26 cellular contexts compared by ENCODE assay signal in the genomic region with DNA sequence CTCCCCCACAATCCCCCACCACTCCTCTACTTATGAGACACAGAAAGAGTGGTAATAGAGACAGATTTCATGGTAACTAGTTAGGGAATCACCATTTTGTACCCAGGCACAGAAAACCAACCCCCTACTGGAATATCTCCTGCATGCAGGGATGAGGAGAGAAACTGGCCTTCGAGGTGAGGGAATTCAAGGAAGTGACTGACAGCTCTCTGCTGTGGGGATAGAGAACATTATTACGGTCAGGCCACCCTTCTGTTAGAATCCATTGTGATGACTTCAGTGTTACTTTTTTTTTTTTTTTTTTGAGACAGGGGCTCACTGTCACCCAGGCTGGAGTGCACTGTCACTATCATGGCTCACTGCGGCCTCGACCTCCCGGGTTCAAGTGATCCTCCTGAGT. TPM values are rescaled to one million over a fixed set of nuclear protein-coding genes. Genes with fewer than 3 reads are reported as not detected.
"Had no signal": no experiment of that assay in that cellular context is flagged by ENCODE, and none has a peak within 500 bp of the region (broad histone marks: within the 10 kb centered on the region; RNA-seq: fewer than 3 reads in every experiment).

No MANE protein-coding gene starts in this region.

- H3K36me3 Mint-ChIP-seq: activated CD8-positive, alpha-beta memory T cell treated with anti-CD3 and anti-CD28 coated beads, Interleukin-2, amount 10 ng/mL, durations not matched to agents 7 days and 5 days; activated naive CD4-positive, alpha-beta T cell treated with anti-CD3 and anti-CD28 coated beads, Interleukin-2, amount 50 U/mL, for 72 hours; naive B cell had no signal

- DNase-seq: activated CD4-positive, alpha-beta T cell treated with anti-CD3 and anti-CD28 coated beads, Interleukin-2, amount 10 ng/mL, durations not matched to agents 7 days and 5 days; activated CD8-positive, alpha-beta memory T cell treated with anti-CD3 and anti-CD28 coated beads, Interleukin-2, amount 10 ng/mL, durations not matched to agents 7 days and 5 days; activated CD8-positive, alpha-beta T cell treated with anti-CD3 and anti-CD28 coated beads for 36 hours; activated gamma-delta T cell treated with Interleukin-2 at 50 U/mL for 16 hours; aorta; heart left ventricle; islet precursor cell; left colon; mesendoderm; mucosa of descending colon; naive B cell; retina; stimulated activated CD4-positive, alpha-beta T cell treated with anti-CD3 and anti-CD28 coated beads, Interleukin-2, amount 100 ng/mL, for 48 hours; stimulated activated CD8-positive, alpha-beta memory T cell treated with anti-CD3 and anti-CD28 coated beads, Interleukin-4, amount 100 ng/mL, for 48 hours; stimulated activated naive CD4-positive, alpha-beta T cell treated with Interleukin-2 at 50 U/mL for 16 hours; T-helper 2 cell; thyroid gland had no signal

- H3K36me3 ChIP-seq: breast epithelium, heart left ventricle, thyroid gland had no signal

- ATAC-seq: activated CD4-positive, CD25-positive, alpha-beta regulatory T cell treated with anti-CD3 and anti-CD28 coated beads, Interleukin-2, amount 50 U/mL, for 24 hours; activated CD8-positive, alpha-beta memory T cell treated with anti-CD3 and anti-CD28 coated beads, Interleukin-2, amount 10 ng/mL, durations not matched to agents 7 days and 5 days; activated CD8-positive, alpha-beta T cell treated with anti-CD3 and anti-CD28 coated beads for 36 hours; activated naive CD4-positive, alpha-beta T cell treated with anti-CD3 and anti-CD28 coated beads, Interleukin-2, amount 50 U/mL, for 72 hours; heart left ventricle; left colon; mucosa of descending colon had no signal

- H3K9me3 ChIP-seq: breast epithelium, heart left ventricle, mucosa of descending colon, thyroid gland had no signal

- H3K27me3 Mint-ChIP-seq: activated CD4-positive, alpha-beta T cell treated with anti-CD3 and anti-CD28 coated beads, Interleukin-2, amount 10 ng/mL, durations not matched to agents 7 days and 5 days; activated CD8-positive, alpha-beta T cell treated with anti-CD3 and anti-CD28 coated beads for 36 hours; central memory CD8-positive, alpha-beta T cell had no signal

- H3K27me3 ChIP-seq: breast epithelium, heart left ventricle, thyroid gland had no signal

- H3K27ac ChIP-seq: breast epithelium, heart left ventricle, thyroid gland, VCaP had no signal

- H3K4me3 Mint-ChIP-seq: activated CD4-positive, alpha-beta T cell treated with anti-CD3 and anti-CD28 coated beads, Interleukin-2, amount 10 ng/mL, durations not matched to agents 7 days and 5 days; activated CD8-positive, alpha-beta memory T cell treated with anti-CD3 and anti-CD28 coated beads, Interleukin-2, amount 10 ng/mL, durations not matched to agents 7 days and 5 days; activated CD8-positive, alpha-beta T cell treated with anti-CD3 and anti-CD28 coated beads for 36 hours; activated T-helper 1 cell treated with anti-CD3 and anti-CD28 coated beads, Interleukin-12 subunit alpha, Interleukin-12 subunit beta, Interleukin-2, Interleukin-4 antibody, amounts not matched to agents 30 ng/mL and 10 ng/mL and 1 ng/mL, durations not matched to agents 14 hours and 24 hours and 36 hours; central memory CD8-positive, alpha-beta T cell; naive B cell; neural crest cell had no signal

- H3K27ac Mint-ChIP-seq: activated CD4-positive, alpha-beta T cell treated with anti-CD3 and anti-CD28 coated beads, Interleukin-2, amount 10 ng/mL, durations not matched to agents 7 days and 5 days; activated CD8-positive, alpha-beta memory T cell treated with anti-CD3 and anti-CD28 coated beads, Interleukin-2, amount 10 ng/mL, durations not matched to agents 7 days and 5 days; activated CD8-positive, alpha-beta T cell treated with anti-CD3 and anti-CD28 coated beads for 36 hours; activated naive CD4-positive, alpha-beta T cell treated with anti-CD3 and anti-CD28 coated beads, Interleukin-2, amount 50 U/mL, for 72 hours; activated T-helper 1 cell treated with anti-CD3 and anti-CD28 coated beads, Interleukin-12 subunit alpha, Interleukin-12 subunit beta, Interleukin-2, Interleukin-4 antibody, amounts not matched to agents 30 ng/mL and 10 ng/mL and 1 ng/mL, durations not matched to agents 14 hours and 24 hours and 36 hours; naive B cell; progenitor cell of endocrine pancreas had no signal

- H3K4me3 ChIP-seq: breast epithelium, heart left ventricle, mucosa of descending colon, thyroid gland had no signal

- H3K9me3 Mint-ChIP-seq: activated CD4-positive, alpha-beta T cell treated with anti-CD3 and anti-CD28 coated beads, Interleukin-2, amount 10 ng/mL, durations not matched to agents 7 days and 5 days; activated CD8-positive, alpha-beta T cell treated with anti-CD3 and anti-CD28 coated beads for 36 hours; activated naive CD4-positive, alpha-beta T cell treated with anti-CD3 and anti-CD28 coated beads, Interleukin-2, amount 50 U/mL, for 72 hours; activated T-helper 1 cell treated with anti-CD3 and anti-CD28 coated beads, Interleukin-12 subunit alpha, Interleukin-12 subunit beta, Interleukin-2, Interleukin-4 antibody, amounts not matched to agents 30 ng/mL and 10 ng/mL and 1 ng/mL, durations not matched to agents 14 hours and 24 hours and 36 hours; central memory CD8-positive, alpha-beta T cell; naive B cell; neural crest cell had no signal

RNA-seq across cellular contexts. Expression of a gene that starts 39.4 kb away (rescaled TPM):
- total RNA-seq: activated CD4-positive, alpha-beta T cell treated with anti-CD3 and anti-CD28 coated beads, Interleukin-2, amount 10 ng/mL, durations not matched to agents 7 days and 5 days; activated CD8-positive, alpha-beta memory T cell treated with anti-CD3 and anti-CD28 coated beads, Interleukin-2, amount 10 ng/mL, durations not matched to agents 7 days and 5 days; activated CD8-positive, alpha-beta T cell treated with anti-CD3 and anti-CD28 coated beads for 36 hours; subcutaneous adipose tissue had no signal
